3 cellular contexts compared by ENCODE assay signal in genomic region chr9:109540-109939, GRCh38. TPM values are rescaled to one million over a fixed set of nuclear protein-coding genes. Genes with fewer than 3 reads are reported as not detected.
"Had no signal": no experiment of that assay in that cellular context is flagged by ENCODE, and none has a peak within 500 bp of the region (broad histone marks: within the 10 kb centered on the region; RNA-seq: fewer than 3 reads in every experiment).

No MANE protein-coding gene starts in this region.

RNA-seq across cellular contexts. Expression of gene FOXD4, which starts 8.7 kb away (rescaled TPM):
- total RNA-seq: activated T-helper 2 cell treated with anti-CD3 and anti-CD28 coated beads, Interferon-gamma antibody, Interleukin-2, Interleukin-4, amounts not matched to agents 10 μg/mL and 5 μg/mL and 100 μg/mL, durations not matched to agents 14 hours and 24 hours and 36 hours; ascending aorta; cardiac septum had no signal
